ENCODE assay signal across 11 cellular contexts in genomic region chr2:134146620-134147019, GRCh38.
DNase-seq lines count a peak whose midpoint lies in the region; ATAC-seq and TF ChIP-seq lines count a peak whose summit lies in the region.
"Had no signal": no experiment of that assay in that cellular context is flagged by ENCODE, and none has a peak within 500 bp of the region (broad histone marks: within the 10 kb centered on the region; RNA-seq: fewer than 3 reads in every experiment).

No MANE protein-coding gene starts in this region.

- peaks cover 77% of the 10 kb centered on the region for H3K4me1 Mint-ChIP-seq in CD8-positive, alpha-beta T cell (ENCODE audit: low read depth)
- peaks cover 69% of the 10 kb centered on the region for H3K4me1 Mint-ChIP-seq in central memory CD8-positive, alpha-beta T cell

- TF ChIP-seq CTCF in CD8-positive, alpha-beta T cell (IDR thresholded peaks at IDR 0.05), result no peak

- H3K4me3 ChIP-seq in CD8-positive, alpha-beta T cell (ENCODE audit: low read depth, low read length), result no peak overlapping the region
- no peak overlapping the region for H3K4me3 ChIP-seq in mesendoderm (ENCODE audit: low read length)
- H3K4me3 ChIP-seq: mucosa of descending colon had no signal

- H3K27ac Mint-ChIP-seq in CD8-positive, alpha-beta T cell, result peak overlapping the region; percentile 2
- H3K27ac Mint-ChIP-seq in central memory CD8-positive, alpha-beta T cell (ENCODE audit: low read depth), result peak overlapping the region; percentile 50
- H3K27ac Mint-ChIP-seq: activated T-cell treated with anti-CD3 and anti-CD28 coated beads, Interleukin-2, amount 50 U/mL, for 24 hours had no signal

- H3K56ac ChIP-seq in mesendoderm (ENCODE audit: low read length), result no peak overlapping the region

- no peak overlapping the region for H2BK15ac ChIP-seq in mesendoderm (replicated peaks; ENCODE audit: low read depth)

- H3K23ac ChIP-seq in mesendoderm (ENCODE audit: low read length), result no peak overlapping the region

- H2BK5ac ChIP-seq in mesendoderm (ENCODE audit: low read length), result no peak overlapping the region

- no peak overlapping the region for H4K5ac ChIP-seq in mesendoderm (ENCODE audit: low read length)

- peaks cover 13% of the 10 kb centered on the region for H3K79me1 ChIP-seq in mesendoderm (ENCODE audit: low read length)

- no peaks in the 10 kb centered on the region for H3K27me3 ChIP-seq in CD8-positive, alpha-beta T cell (ENCODE audit: insufficient read depth, low read length)
- no peaks in the 10 kb centered on the region for H3K27me3 ChIP-seq in mesendoderm (ENCODE audit: insufficient read depth, low read length, poor library complexity)

- no peak overlapping the region for H3K27ac ChIP-seq in CD8-positive, alpha-beta T cell (ENCODE audit: low read depth, low read length)
- no peak overlapping the region for H3K27ac ChIP-seq in mesendoderm (ENCODE audit: low read depth, low read length)

- no peak overlapping the region for H3K4me2 ChIP-seq in mesendoderm (ENCODE audit: low read length)

- no peaks in the 10 kb centered on the region for H3K9me3 Mint-ChIP-seq in CD8-positive, alpha-beta T cell
- H3K9me3 Mint-ChIP-seq in central memory CD8-positive, alpha-beta T cell, result no peaks in the 10 kb centered on the region
- H3K9me3 Mint-ChIP-seq: activated T-cell treated with anti-CD3 and anti-CD28 coated beads, Interleukin-2, amount 50 U/mL, for 24 hours had no signal

- H3K36me3 ChIP-seq in CD8-positive, alpha-beta T cell (ENCODE audit: insufficient read depth, low read length), result no peaks in the 10 kb centered on the region
- H3K36me3 ChIP-seq in mesendoderm (ENCODE audit: control insufficient read depth, insufficient read depth, low read length), result no peaks in the 10 kb centered on the region

- H2BK120ac ChIP-seq in mesendoderm (ENCODE audit: low read depth, low read length), result no peak overlapping the region

- no peak for ATAC-seq in CD8-positive, alpha-beta T cell
- no peak for ATAC-seq in central memory CD8-positive, alpha-beta T cell (replicated peaks; ENCODE audit: extremely low read depth, poor library complexity, severe bottlenecking)
- ATAC-seq in HG02970 (IDR thresholded peaks at IDR 0.05; ENCODE audit: low FRiP score, unreplicated experiment) (no peak), sciatic nerve (no peak)
- ATAC-seq: mucosa of descending colon had no signal

- intact Hi-C loops in CD8-positive, alpha-beta T cell (cut with DNase I, micrococcal nuclease), result no loop called here
- intact Hi-C loops in sciatic nerve (cut with DNase I), result no loop called here

- no peaks in the 10 kb centered on the region for H3K9me3 ChIP-seq in CD8-positive, alpha-beta T cell (ENCODE audit: low read length)
- H3K9me3 ChIP-seq: mucosa of descending colon had no signal

- H3K9ac ChIP-seq in mesendoderm (ENCODE audit: low read length), result no peak overlapping the region

- H3K27me3 Mint-ChIP-seq in CD8-positive, alpha-beta T cell (ENCODE audit: low read depth), result no peaks in the 10 kb centered on the region
- H3K27me3 Mint-ChIP-seq in central memory CD8-positive, alpha-beta T cell, result no peaks in the 10 kb centered on the region
- H3K27me3 Mint-ChIP-seq: activated T-cell treated with anti-CD3 and anti-CD28 coated beads, Interleukin-2, amount 50 U/mL, for 24 hours had no signal

- H3K36me3 Mint-ChIP-seq in CD8-positive, alpha-beta T cell, result peaks cover 30% of the 10 kb centered on the region
- H3K36me3 Mint-ChIP-seq in central memory CD8-positive, alpha-beta T cell (ENCODE audit: insufficient read depth), result peaks cover 2% of the 10 kb centered on the region

- no CpG with 5 or more reads among the region's 5 CpGs for whole genome bisulfite sequencing in mesendoderm (ENCODE audit: extremely low coverage, insufficient coverage, low lambda C conversion rate)

- CTCF ChIA-PET in CD8-positive, alpha-beta T cell (lab: Charles Lee), result interaction anchor here (0.8 kb wide), 1 partner anchor 61 kb away, joined by 3 read pairs; no protein-coding TSS in a partner anchor

- no peak overlapping the region for H2AK5ac ChIP-seq in mesendoderm (ENCODE audit: low read length)

- no peak for DNase-seq in CD8-positive, alpha-beta T cell
- peak; percentile 55 for DNase-seq in HS-27A (ENCODE audit: low read depth)
- DNase-seq in central memory CD8-positive, alpha-beta T cell (ENCODE audit: low spot score in 2 of 2), result no peak
- peak; percentile 74 for DNase-seq in mesendoderm
- no peak for DNase-seq in NCI-H82 (lab: John Stamatoyannopoulos, UW)
- DNase-seq in sciatic nerve (ENCODE audit: low spot score), result no peak
- DNase-seq in MV-4-11 (lab: John Stamatoyannopoulos, UW), result no peak
- DNase-seq: activated T-cell treated with anti-CD3 and anti-CD28 coated beads, Interleukin-2, amount 50 U/mL, for 24 hours; C1 segment of cervical spinal cord; mucosa of descending colon had no signal

- no peak overlapping the region for H3K18ac ChIP-seq in mesendoderm (ENCODE audit: low read length)

- POLR2A ChIA-PET in CD8-positive, alpha-beta T cell (lab: Charles Lee), result no interaction called here

- H3K79me2 ChIP-seq in mesendoderm (ENCODE audit: control insufficient read depth, insufficient read depth, low read length), result peaks cover 16% of the 10 kb centered on the region

- H3K4me3 Mint-ChIP-seq in CD8-positive, alpha-beta T cell, result no peak overlapping the region
- H3K4me3 Mint-ChIP-seq in central memory CD8-positive, alpha-beta T cell, result no peak overlapping the region
- H3K4me3 Mint-ChIP-seq: activated T-cell treated with anti-CD3 and anti-CD28 coated beads, Interleukin-2, amount 50 U/mL, for 24 hours had no signal

- H4K8ac ChIP-seq in mesendoderm (ENCODE audit: low read depth, low read length), result no peak overlapping the region

- H3K4me1 ChIP-seq in CD8-positive, alpha-beta T cell (ENCODE audit: insufficient read depth, low read length), result peaks cover 19% of the 10 kb centered on the region
- peaks cover 30% of the 10 kb centered on the region for H3K4me1 ChIP-seq in mesendoderm (ENCODE audit: control insufficient read depth, low read depth, low read length)

- no peak overlapping the region for H3K4ac ChIP-seq in mesendoderm (ENCODE audit: low read depth, low read length)

Comparison
In these comparisons a context has a peak if more than half of its experiments do, and no peak if none do; other contexts are left out.
1. DNase-seq: peak in HS-27A (single experiment) and mesendoderm (single experiment); none in CD8-positive, alpha-beta T cell (0 of 7), central memory CD8-positive, alpha-beta T cell (0 of 2), NCI-H82 (single experiment), sciatic nerve (single experiment) and MV-4-11 (single experiment).